ENCODE assay signal across 36 cellular contexts in genomic region chrX:33784548-33784947, GRCh38.
"Had no signal": no experiment of that assay in that cellular context is flagged by ENCODE, and none has a peak within 500 bp of the region (broad histone marks: within the 10 kb centered on the region; RNA-seq: fewer than 3 reads in every experiment).

No MANE protein-coding gene starts in this region.

- H3K9me3 ChIP-seq: MG63 had no signal

- DNase-seq: Karpas-422, Kasumi-1, MG63, MM.1S, MV-4-11, NCI-H1048, NCI-H1092, NCI-H1092 treated with DMSO at 0.1 percent for 48 hours, NCI-H1105, NCI-H1105 treated with DMSO at 0.1 percent for 48 hours, NCI-H1417, NCI-H1417 treated with DMSO at 0.1 percent for 48 hours, NCI-H1436, NCI-H1436 treated with DMSO at 0.1 percent for 48 hours, NCI-H146, NCI-H1694, NCI-H1694 treated with DMSO at 0.1 percent for 48 hours, NCI-H187, NCI-H187 treated with DMSO at 0.1 percent for 48 hours, NCI-H1930, NCI-H2029, NCI-H2029 treated with DMSO at 0.1 percent for 48 hours, NCI-H2081, NCI-H2081 treated with DMSO at 0.1 percent for 48 hours, NCI-H2107, NCI-H2171, NCI-H2171 treated with DMSO at 0.1 percent for 48 hours, NCI-H2227 treated with DMSO at 0.1 percent for 48 hours, NCI-H226, NCI-H345, NCI-H446, NCI-H510A, NCI-H510A treated with DMSO at 0.1 percent for 48 hours, NCI-H524, NCI-H524 treated with DMSO at 0.1 percent for 48 hours had no signal

- H3K36me3 ChIP-seq: MG63 had no signal

- H3K4me2 ChIP-seq: KMS-11 had no signal

- H3K27me3 ChIP-seq: MG63 had no signal

- H3K27ac ChIP-seq: KMS-11 had no signal

- H3K4me3 ChIP-seq: MG63 had no signal

- H3K9ac ChIP-seq: KMS-11 had no signal
